11 cellular contexts compared by ENCODE assay signal in the genomic region with DNA sequence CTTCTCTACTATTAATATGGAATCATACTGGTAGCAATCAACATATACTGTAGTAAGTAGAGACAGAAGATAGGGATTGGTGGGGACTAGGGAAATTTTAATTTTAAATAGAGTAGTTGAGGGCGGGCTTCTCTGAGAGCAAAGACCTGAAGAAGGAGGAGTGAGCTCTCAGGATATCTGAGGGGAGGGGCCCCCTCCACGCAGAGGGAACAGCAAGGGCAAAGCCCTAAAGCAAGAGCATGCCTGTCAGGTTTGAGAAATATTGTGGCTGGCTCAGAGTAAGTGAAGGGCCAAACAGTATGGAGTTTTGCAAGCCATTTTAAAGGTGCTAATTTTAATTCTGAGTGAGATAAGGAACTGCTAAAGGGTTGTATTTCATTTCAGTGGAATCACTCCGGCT.
A peak's percentile ranks its signal among the peaks of the same experiment; 100 is the strongest.
DNase-seq lines count a peak whose midpoint lies in the region; ATAC-seq and TF ChIP-seq lines count a peak whose summit lies in the region.
"Had no signal": no experiment of that assay in that cellular context is flagged by ENCODE, and none has a peak within 500 bp of the region (broad histone marks: within the 10 kb centered on the region; RNA-seq: fewer than 3 reads in every experiment).

No MANE protein-coding gene starts in this region.

- H3K36me3 ChIP-seq in PC-3 (ENCODE audit: low read depth, low read length) (no peaks in the 10 kb centered on the region), endodermal cell (ENCODE audit: control insufficient read depth, insufficient read depth, low read length) (peaks cover 58% of the 10 kb centered on the region), neutrophil (peaks cover 69% of the 10 kb centered on the region)

- no peak for TF ChIP-seq CTCF in PC-3 (conservative IDR thresholded peaks at IDR 0.05; ENCODE audit: low read depth, low read length)
- TF ChIP-seq CTCF in endodermal cell (conservative IDR thresholded peaks at IDR 0.05), result no peak
- no peak for TF ChIP-seq CTCF in neutrophil (IDR thresholded peaks at IDR 0.05)

- H3K9me2 ChIP-seq in PC-3 (replicated peaks; ENCODE audit: low read length), result no peaks in the 10 kb centered on the region

- no peaks in the 10 kb centered on the region for H3F3A ChIP-seq in PC-3 (ENCODE audit: low read length, unreplicated experiment)

- H3K9me3 ChIP-seq in PC-3 (ENCODE audit: low read length) (no peaks in the 10 kb centered on the region), endodermal cell (ENCODE audit: control insufficient read depth, low read length) (no peaks in the 10 kb centered on the region), neutrophil (no peaks in the 10 kb centered on the region)
- H3K9me3 ChIP-seq: Caco-2, left lung had no signal

- H3K27ac Mint-ChIP-seq in endodermal cell, result peak overlapping the region; percentile 35
- H3K27ac Mint-ChIP-seq: stimulated activated naive CD8-positive, alpha-beta T cell treated with anti-CD3 and anti-CD28 coated beads, Interleukin-15, amount 100 ng/mL, for 72 hours had no signal

- ATAC-seq in Right ventricle myocardium superior (ENCODE audit: poor library complexity) (peak; percentile 48), Right ventricle myocardium inferior (no peak), PC-3 (peak; percentile 13)

- no peaks in the 10 kb centered on the region for H4K20me1 ChIP-seq in PC-3 (ENCODE audit: low read length)

- H3K4me1 Mint-ChIP-seq in endodermal cell, result peaks cover 8% of the 10 kb centered on the region

- H3K4me3 Mint-ChIP-seq in endodermal cell, result no peak overlapping the region
- H3K4me3 Mint-ChIP-seq: stimulated activated naive CD8-positive, alpha-beta T cell treated with anti-CD3 and anti-CD28 coated beads, Interleukin-15, amount 100 ng/mL, for 72 hours had no signal

- peaks cover 31% of the 10 kb centered on the region for H3K36me3 Mint-ChIP-seq in endodermal cell (ENCODE audit: low read depth)

- H3K27me3 ChIP-seq in PC-3 (ENCODE audit: low read length) (no peaks in the 10 kb centered on the region), endodermal cell (ENCODE audit: control insufficient read depth, insufficient read depth, low read length, poor library complexity, severe bottlenecking) (no peaks in the 10 kb centered on the region), neutrophil (no peaks in the 10 kb centered on the region)
- H3K27me3 ChIP-seq: left lung had no signal

- 71 to 77% methylated on average over 3 of the region's 3 CpGs for WGBS in endodermal cell (ENCODE audit: insufficient coverage in 1 of 2, insufficient read length in 1 of 2), 2 experiments

- H3K4me3 ChIP-seq in PC-3 (ENCODE audit: low read length) (no peak overlapping the region), endodermal cell (ENCODE audit: low read length) (no peak overlapping the region), neutrophil (ENCODE audit: low read depth in 1 of 2, low read length in 1 of 2) (no peak overlapping the region)
- H3K4me3 ChIP-seq: K562, left lung had no signal

- no peaks in the 10 kb centered on the region for H3K27me3 Mint-ChIP-seq in endodermal cell (ENCODE audit: insufficient read depth)
- H3K27me3 Mint-ChIP-seq: stimulated activated naive CD8-positive, alpha-beta T cell treated with anti-CD3 and anti-CD28 coated beads, Interleukin-15, amount 100 ng/mL, for 72 hours had no signal

- no peaks in the 10 kb centered on the region for H3K79me2 ChIP-seq in PC-3 (ENCODE audit: low read length)

- H3K4me2 ChIP-seq in PC-3 (ENCODE audit: low read length), result no peak overlapping the region

- BruUV-seq in PC-3 (replicated peaks; lab: Mats Ljungman, UMichigan), result no TSS peak

- no peaks in the 10 kb centered on the region for H3K9me3 Mint-ChIP-seq in endodermal cell
- H3K9me3 Mint-ChIP-seq: stimulated activated naive CD8-positive, alpha-beta T cell treated with anti-CD3 and anti-CD28 coated beads, Interleukin-15, amount 100 ng/mL, for 72 hours had no signal

- H3K27ac ChIP-seq in PC-3 (ENCODE audit: low read length) (no peak overlapping the region), endodermal cell (ENCODE audit: low read depth, low read length) (no peak overlapping the region), neutrophil (peak overlapping the region; percentile 52)
- H3K27ac ChIP-seq: left lung had no signal

- H3K9ac ChIP-seq in PC-3 (ENCODE audit: low read length), result no peak overlapping the region
- no peak overlapping the region for H3K9ac ChIP-seq in endodermal cell (ENCODE audit: extremely low read depth, low read length, poor library complexity, severe bottlenecking)

- no peak overlapping the region for H2AFZ ChIP-seq in PC-3 (ENCODE audit: low read length)

- DNase-seq in Right ventricle myocardium superior, result no peak
- no peak for DNase-seq in Right ventricle myocardium inferior (ENCODE audit: missing footprints)
- DNase-seq in PC-3, result no peak
- DNase-seq in endodermal cell, result peak; percentile 52
- no peak for DNase-seq in inferior parietal cortex (ENCODE audit: extremely low spot score)
- no peak for DNase-seq in HuH-7.5 (ENCODE audit: low spot score)
- DNase-seq: left lung had no signal

- H3K4me1 ChIP-seq in PC-3 (ENCODE audit: insufficient read depth, low read length) (no peaks in the 10 kb centered on the region), endodermal cell (ENCODE audit: control insufficient read depth, insufficient read depth, low read length) (no peaks in the 10 kb centered on the region), neutrophil (ENCODE audit: control insufficient read depth in 1 of 2, insufficient read depth in 1 of 2, low read depth in 1 of 2, low read length in 1 of 2) (peaks cover 20 to 41% of the 10 kb centered on the region in 2 experiments)
- H3K4me1 ChIP-seq: Caco-2 had no signal

- POLR2A ChIA-PET in PC-3 (lab: Charles Lee; ENCODE audit: unreplicated experiment), result no interaction called here

- CTCF ChIA-PET in PC-3 (lab: Charles Lee), result interaction anchor here (1.1 kb wide), 1 partner anchor 144 kb away, joined by 3 read pairs; no protein-coding TSS in a partner anchor

- intact Hi-C loops in Right ventricle myocardium superior (cut with DNase I), result loop anchor here (5.0 kb wide), 2 partner anchors 64 to 154 kb away; partner anchors contain the start of gene PCNX1
- intact Hi-C loops in Right ventricle myocardium inferior (cut with DNase I), result no loop called here
- intact Hi-C loops in PC-3 (cut with micrococcal nuclease), result loop anchor here (10.0 kb wide), 1 partner anchor 257 kb away; no protein-coding TSS in a partner anchor
